In genomic region chr16:80158766-80159165, GRCh38 we compare ENCODE assay signal across 19 cellular contexts.
DNase-seq lines count a peak whose midpoint lies in the region; ATAC-seq, FAIRE-seq and TF ChIP-seq lines count a peak whose summit lies in the region.
"Had no signal": no experiment of that assay in that cellular context is flagged by ENCODE, and none has a peak within 500 bp of the region (broad histone marks: within the 10 kb centered on the region; RNA-seq: fewer than 3 reads in every experiment).

No MANE protein-coding gene starts in this region.

- 68% methylated on average over 4 of the region's 4 CpGs; no CpG with 5 or more reads in 1 of the 2 donors for WGBS in transverse colon (ENCODE audit: low coverage in 1 of 2), 2 donors

- H3K4me3 ChIP-seq in brain microvascular endothelial cell (ENCODE audit: low read depth, low read length) (no peak overlapping the region), kidney epithelial cell (ENCODE audit: low read depth, low read length) (no peak overlapping the region), Peyer's patch (no peak overlapping the region), transverse colon (no peak overlapping the region)
- H3K4me3 ChIP-seq: GM12878, vagina had no signal

- TF ChIP-seq POLR2A in Peyer's patch (IDR thresholded peaks at IDR 0.05) (no peak), transverse colon (IDR thresholded peaks at IDR 0.05) (no peak)

- H3K27me3 Mint-ChIP-seq in effector memory CD8-positive, alpha-beta T cell = peaks cover 32 to 33% of the 10 kb centered on the region in 2 donors

- H3K27ac ChIP-seq in brain microvascular endothelial cell = no peak overlapping the region
- H3K27ac ChIP-seq in Peyer's patch = no peak overlapping the region
- H3K27ac ChIP-seq in transverse colon = no peak overlapping the region
- H3K27ac ChIP-seq: vagina had no signal

- intact Hi-C loops in transverse colon (cut with DNase I; ENCODE audit: low total_unique reads) = no loop called here

- no peak overlapping the region for H3K4me3 Mint-ChIP-seq in effector memory CD8-positive, alpha-beta T cell
- H3K4me3 Mint-ChIP-seq: B cell; stimulated activated naive CD8-positive, alpha-beta T cell treated with anti-CD3 and anti-CD28 coated beads, Interleukin-15, Interleukin-2, amounts not matched to agents 100 ng/mL and 50 ng/mL, for 24 hours had no signal

- no peak for TF ChIP-seq EP300 in transverse colon (IDR thresholded peaks at IDR 0.05; ENCODE audit: low read depth)

- no peaks in the 10 kb centered on the region for H3K9me3 ChIP-seq in Peyer's patch
- H3K9me3 ChIP-seq in transverse colon = no peaks in the 10 kb centered on the region
- H3K9me3 ChIP-seq: vagina had no signal

- DNase-seq in AG20443 (ENCODE audit: low spot score) = peak; percentile 78
- peak; percentile 48 for DNase-seq in HTR-8/SVneo (ENCODE audit: insufficient read length, low spot score)
- DNase-seq in brain microvascular endothelial cell = peak; percentile 75
- peak; percentile 53 for DNase-seq in kidney epithelial cell (ENCODE audit: low read depth)
- DNase-seq in effector memory CD8-positive, alpha-beta T cell = no peak
- no peak for DNase-seq in Peyer's patch
- no peak for DNase-seq in transverse colon
- DNase-seq: DMS79, NCI-H2081, NCI-H82, SHP77, small intestine, T-helper 9 cell had no signal

- TF ChIP-seq CTCF in brain microvascular endothelial cell (IDR thresholded peaks at IDR 0.05; ENCODE audit: low read depth, low read length, missing control alignments) = no peak
- no peak for TF ChIP-seq CTCF in kidney epithelial cell (IDR thresholded peaks at IDR 0.05; ENCODE audit: insufficient read depth, low read length, poor library complexity, severe bottlenecking)
- no peak for TF ChIP-seq CTCF in Peyer's patch (IDR thresholded peaks at IDR 0.05)
- TF ChIP-seq CTCF in transverse colon (IDR thresholded peaks at IDR 0.05) = no peak

- H3K36me3 Mint-ChIP-seq in effector memory CD8-positive, alpha-beta T cell (ENCODE audit: insufficient read depth) = no peaks in the 10 kb centered on the region

- in situ Hi-C loops in brain microvascular endothelial cell (cut with HindIII; ENCODE audit: low pct_ligation_motif_present, low sequenced_read_pairs) (no loop called here), transverse colon (cut with MboI; ENCODE audit: low pct_ligation_motif_present in 1 of 4, low pct_unique_long_range_greater_than_20kb in 1 of 4, low sequenced_read_pairs in 3 of 4) (no loop called here)

- peak; percentile 72 for FAIRE-seq in HTR-8/SVneo (lab: Jason Lieb, UNC)
- FAIRE-seq: GM12878, small intestine had no signal

- H3K4me1 ChIP-seq in Peyer's patch (no peaks in the 10 kb centered on the region), transverse colon (no peaks in the 10 kb centered on the region)
- H3K4me1 ChIP-seq: vagina had no signal

- H3K36me3 ChIP-seq in brain microvascular endothelial cell (replicated peaks) (no peaks in the 10 kb centered on the region), kidney epithelial cell (ENCODE audit: control insufficient read depth, insufficient read depth, low read length) (no peaks in the 10 kb centered on the region), Peyer's patch (no peaks in the 10 kb centered on the region), transverse colon (no peaks in the 10 kb centered on the region)
- H3K36me3 ChIP-seq: vagina had no signal

- H3K27me3 ChIP-seq in brain microvascular endothelial cell (replicated peaks) = no peaks in the 10 kb centered on the region
- H3K27me3 ChIP-seq in kidney epithelial cell (ENCODE audit: control insufficient read depth, insufficient read depth, low read length) = no peaks in the 10 kb centered on the region
- H3K27me3 ChIP-seq in Peyer's patch = no peaks in the 10 kb centered on the region
- H3K27me3 ChIP-seq in transverse colon = no peaks in the 10 kb centered on the region
- H3K27me3 ChIP-seq: vagina had no signal

- H3K4me1 Mint-ChIP-seq in effector memory CD8-positive, alpha-beta T cell (ENCODE audit: low read depth in 2 of 2) = no peaks in the 10 kb centered on the region
- H3K4me1 Mint-ChIP-seq: B cell had no signal

- no peak for ATAC-seq in effector memory CD8-positive, alpha-beta T cell (replicated peaks)
- no peak for ATAC-seq in GM19397 (IDR thresholded peaks at IDR 0.05; ENCODE audit: unreplicated experiment)
- ATAC-seq: GM12878 had no signal

- H3K27ac Mint-ChIP-seq in effector memory CD8-positive, alpha-beta T cell = no peak overlapping the region
- H3K27ac Mint-ChIP-seq: activated T-helper 2 cell treated with anti-CD3 and anti-CD28 coated beads, Interferon-gamma antibody, Interleukin-2, Interleukin-4, amounts not matched to agents 10 μg/mL and 5 μg/mL and 100 μg/mL, durations not matched to agents 14 hours and 24 hours and 36 hours; B cell; stimulated activated naive CD8-positive, alpha-beta T cell treated with anti-CD3 and anti-CD28 coated beads, Interleukin-15, Interleukin-2, amounts not matched to agents 100 ng/mL and 50 ng/mL, for 24 hours had no signal

- no peaks in the 10 kb centered on the region for H3K9me3 Mint-ChIP-seq in effector memory CD8-positive, alpha-beta T cell
- H3K9me3 Mint-ChIP-seq: activated T-helper 2 cell treated with anti-CD3 and anti-CD28 coated beads, Interferon-gamma antibody, Interleukin-2, Interleukin-4, amounts not matched to agents 10 μg/mL and 5 μg/mL and 100 μg/mL, durations not matched to agents 14 hours and 24 hours and 36 hours had no signal

Comparison
In these comparisons a context has a peak if more than half of its experiments do, and no peak if none do; other contexts are left out.
1. DNase-seq: peak in AG20443 (single experiment), HTR-8/SVneo (single experiment), brain microvascular endothelial cell (single experiment) and kidney epithelial cell (single experiment); none in effector memory CD8-positive, alpha-beta T cell (0 of 3), Peyer's patch (0 of 3) and transverse colon (single experiment).